In genomic region chr16:72969146-72969545, GRCh38 we compare ENCODE assay signal across 15 cellular contexts.
DNase-seq lines count a peak whose midpoint lies in the region; ATAC-seq and TF ChIP-seq lines count a peak whose summit lies in the region.
"Had no signal": no experiment of that assay in that cellular context is flagged by ENCODE, and none has a peak within 500 bp of the region (broad histone marks: within the 10 kb centered on the region; RNA-seq: fewer than 3 reads in every experiment).

No MANE protein-coding gene starts in this region.

- no peak overlapping the region for H2AFZ ChIP-seq in PC-9

- H4K20me1 ChIP-seq in PC-9 (ENCODE audit: insufficient read depth), result peaks cover 6% of the 10 kb centered on the region; the same call in 1 of the 2 replicates

- peaks cover 25% of the 10 kb centered on the region for H3K79me2 ChIP-seq in PC-9 (ENCODE audit: low read depth)

- H3K4me1 ChIP-seq in right atrium auricular region (peaks cover 0 to 9% of the 10 kb centered on the region in 2 donors), psoas muscle (peaks cover 27% of the 10 kb centered on the region), PC-9 (replicated peaks; ENCODE audit: insufficient read depth) (no peaks in the 10 kb centered on the region; the same call in 1 of the 2 replicates)

- peak overlapping the region; percentile 7 to 36 for H3K27ac ChIP-seq in right atrium auricular region
- peak overlapping the region; percentile 46 for H3K27ac ChIP-seq in psoas muscle
- no peak overlapping the region for H3K27ac ChIP-seq in PC-9

- DNase-seq in Right ventricle myocardium inferior (ENCODE audit: missing footprints) (no peak), cardiac septum (ENCODE audit: low spot score) (no peak), right atrium auricular region (ENCODE audit: low spot score) (no peak), psoas muscle (no peak), islet precursor cell (no peak), mucosa of gallbladder (ENCODE audit: low spot score) (no peak), PC-9 (no peak)
- DNase-seq: 8988T, C1 segment of cervical spinal cord, COR-L47, H9, MV-4-11, NCI-H1436, NCI-H2029 treated with DMSO at 0.1 percent for 48 hours had no signal

- POLR2A ChIA-PET in PC-9 (lab: Charles Lee; ENCODE audit: unreplicated experiment), result no interaction called here

- no peaks in the 10 kb centered on the region for H3F3A ChIP-seq in PC-9 (ENCODE audit: insufficient read depth, low read depth)

- TF ChIP-seq CTCF in right atrium auricular region (IDR thresholded peaks at IDR 0.05) (no peak), psoas muscle (IDR thresholded peaks at IDR 0.05) (no peak), PC-9 (conservative IDR thresholded peaks at IDR 0.05) (no peak)

- CTCF ChIA-PET in PC-9 (lab: Charles Lee), result no interaction called here

- intact Hi-C loops in Right ventricle myocardium inferior (cut with DNase I) (no loop called here), cardiac septum (cut with DNase I) (no loop called here), psoas muscle (cut with DNase I) (no loop called here), PC-9 (cut with micrococcal nuclease; ENCODE audit: unreplicated experiment) (no loop called here)

- H3K36me3 ChIP-seq in right atrium auricular region, result no peaks in the 10 kb centered on the region
- no peaks in the 10 kb centered on the region for H3K36me3 ChIP-seq in psoas muscle (ENCODE audit: insufficient read depth in 1 of 2, low read depth in 1 of 2)
- no peaks in the 10 kb centered on the region for H3K36me3 ChIP-seq in PC-9 (ENCODE audit: low read depth)

- no peak overlapping the region for H3K4me2 ChIP-seq in PC-9

- no peaks in the 10 kb centered on the region for H3K27me3 ChIP-seq in right atrium auricular region
- no peaks in the 10 kb centered on the region for H3K27me3 ChIP-seq in psoas muscle (ENCODE audit: insufficient read depth in 3 of 3, low read length in 2 of 3)
- H3K27me3 ChIP-seq in PC-9 (ENCODE audit: insufficient read depth, low read depth), result no peaks in the 10 kb centered on the region

- no peaks in the 10 kb centered on the region for H3K9me2 ChIP-seq in PC-9 (ENCODE audit: insufficient read depth)

- no peaks in the 10 kb centered on the region for H3K9me3 ChIP-seq in right atrium auricular region
- H3K9me3 ChIP-seq in psoas muscle, result no peaks in the 10 kb centered on the region
- H3K9me3 ChIP-seq in PC-9 (ENCODE audit: insufficient read depth, low read depth), result no peaks in the 10 kb centered on the region

- ATAC-seq in Right ventricle myocardium inferior, result peak; percentile 53
- ATAC-seq in psoas muscle, result peak in 2 of 4 donors; percentile 29 to 58
- no peak for ATAC-seq in HG03439 (IDR thresholded peaks at IDR 0.05; ENCODE audit: unreplicated experiment)

- no TSS peak for BruUV-seq in PC-9 (replicated peaks; lab: Mats Ljungman, UMichigan)

- WGBS in psoas muscle, 3 donors, result 34 to 47% (median 42%) methylated on average over 7 of the region's 7 CpGs

- no peak overlapping the region for H3K4me3 ChIP-seq in right atrium auricular region
- H3K4me3 ChIP-seq in psoas muscle, result no peak overlapping the region
- H3K4me3 ChIP-seq in PC-9, result no peak overlapping the region
